Comparison of ENCODE assay signal across 8 cellular contexts in genomic region chr22:41446639-41447434, GRCh38. TPM values are rescaled to one million over a fixed set of nuclear protein-coding genes. Genes with fewer than 3 reads are reported as not detected.
DNase-seq lines count a peak whose midpoint lies in the region; ATAC-seq and TF ChIP-seq lines count a peak whose summit lies in the region.

Gene TOB2 (minus strand): TSS chr22:41446801. CDS start chr22:41437345, 9,456 bp downstream.

- peak within 1 kb of the TSS; percentile 82 for H3K4me3 Mint-ChIP-seq in activated naive CD4-positive, alpha-beta T cell treated with anti-CD3 and anti-CD28 coated beads, Interleukin-2, amount 10 ng/mL, durations not matched to agents 7 days and 5 days

- ATAC-seq in gastroesophageal sphincter, result peak; percentile 66

- H3K27me3 ChIP-seq in SK-N-SH (ENCODE audit: insufficient read depth), result no peaks in the 10 kb centered on the region
- H3K27me3 ChIP-seq in gastroesophageal sphincter, result no peaks in the 10 kb centered on the region

- DNase-seq in DMS79 treated with DMSO at 0.1 percent for 48 hours (lab: John Stamatoyannopoulos, UW), result peak; percentile 52
- DNase-seq in HCEC 1CT, result peak; percentile 97
- DNase-seq in NB4 (ENCODE audit: low read depth), result peak; percentile 96
- DNase-seq in SK-N-SH, result peak; percentile 80
- DNase-seq in activated naive CD4-positive, alpha-beta T cell treated with anti-CD3 and anti-CD28 coated beads, Interleukin-2, amount 10 ng/mL, durations not matched to agents 7 days and 5 days, result peak; percentile 94
- DNase-seq in non-pigmented ciliary epithelial cell (ENCODE audit: low read depth), result peak; percentile 77
- peak; percentile 77 to 98 (median 93) for DNase-seq in substantia nigra (lab: John Stamatoyannopoulos, UW)

- peak; percentile 92 for TF ChIP-seq POLR2A in NB4 (IDR thresholded peaks at IDR 0.05; ENCODE audit: extremely low read depth, insufficient read length)
- TF ChIP-seq POLR2A in gastroesophageal sphincter (IDR thresholded peaks at IDR 0.05), result peak; percentile 99

- no peaks in the 10 kb centered on the region for H3K9me3 Mint-ChIP-seq in activated naive CD4-positive, alpha-beta T cell treated with anti-CD3 and anti-CD28 coated beads, Interleukin-2, amount 10 ng/mL, durations not matched to agents 7 days and 5 days

- no peak for TF ChIP-seq RAD21 in SK-N-SH (IDR thresholded peaks at IDR 0.05; ENCODE audit: low read length)

- WGBS in SK-N-SH (ENCODE audit: low lambda C conversion rate), result 0% methylated on average over 8 of the region's 85 CpGs
- WGBS in gastroesophageal sphincter (ENCODE audit: low coverage in 1 of 2), 2 donors, result 0% methylated on average over 2 of the region's 85 CpGs; no CpG with 5 or more reads in 1 of the 2 donors

- H3K27me3 Mint-ChIP-seq in activated naive CD4-positive, alpha-beta T cell treated with anti-CD3 and anti-CD28 coated beads, Interleukin-2, amount 10 ng/mL, durations not matched to agents 7 days and 5 days, result no peaks in the 10 kb centered on the region

- no peaks in the 10 kb centered on the region for H3K9me2 ChIP-seq in SK-N-SH

- peaks cover 15% of the 10 kb centered on the region for H3K36me3 Mint-ChIP-seq in activated naive CD4-positive, alpha-beta T cell treated with anti-CD3 and anti-CD28 coated beads, Interleukin-2, amount 10 ng/mL, durations not matched to agents 7 days and 5 days

- peak within 1 kb of the TSS; percentile 94 for H3K4me2 ChIP-seq in SK-N-SH

- peak within 1 kb of the TSS; percentile 59; the same call in 1 of the 2 replicates for H2AFZ ChIP-seq in SK-N-SH (ENCODE audit: low read depth)

- H3F3A ChIP-seq in SK-N-SH (replicated peaks; ENCODE audit: insufficient read depth), result no peaks in the 10 kb centered on the region

- H3K9me3 ChIP-seq in SK-N-SH (no peaks in the 10 kb centered on the region), gastroesophageal sphincter (no peaks in the 10 kb centered on the region)

- peaks cover 7 to 8% of the 10 kb centered on the region in 2 experiments for H3K36me3 ChIP-seq in SK-N-SH (replicated peaks in 1 of 2; ENCODE audit: control insufficient read depth in 1 of 2, insufficient read depth in 2 of 2, low read length in 1 of 2)
- H3K36me3 ChIP-seq in gastroesophageal sphincter, result peaks cover 0 to 22% of the 10 kb centered on the region in 2 donors

- H3K4me1 Mint-ChIP-seq in activated naive CD4-positive, alpha-beta T cell treated with anti-CD3 and anti-CD28 coated beads, Interleukin-2, amount 10 ng/mL, durations not matched to agents 7 days and 5 days, result peaks cover 26% of the 10 kb centered on the region

- peaks cover 11% of the 10 kb centered on the region; the same call in 1 of the 2 replicates for H4K20me1 ChIP-seq in SK-N-SH (ENCODE audit: insufficient read depth)

- TF ChIP-seq CTCF in NB4 (IDR thresholded peaks at IDR 0.05; ENCODE audit: low read depth, low read length) (no peak), SK-N-SH (IDR thresholded peaks at IDR 0.05) (no peak), gastroesophageal sphincter (IDR thresholded peaks at IDR 0.05) (peak in 2 of 4 experiments; percentile 12 to 16)

- peak within 1 kb of the TSS; percentile 94 for H3K27ac Mint-ChIP-seq in activated naive CD4-positive, alpha-beta T cell treated with anti-CD3 and anti-CD28 coated beads, Interleukin-2, amount 10 ng/mL, durations not matched to agents 7 days and 5 days

- peak within 1 kb of the TSS; percentile 86 to 97 for H3K27ac ChIP-seq in SK-N-SH (ENCODE audit: low read depth in 2 of 2, low read length in 1 of 2)
- peak within 1 kb of the TSS; percentile 98 to 100 (median 100) for H3K27ac ChIP-seq in gastroesophageal sphincter
- peak within 1 kb of the TSS; percentile 97 for H3K27ac ChIP-seq in substantia nigra (ENCODE audit: low read depth, low read length, poor library complexity, severe bottlenecking)

- peaks cover 46% of the 10 kb centered on the region for H3K79me2 ChIP-seq in SK-N-SH (ENCODE audit: insufficient read depth)

- H3K4me3 ChIP-seq in NB4 (ENCODE audit: low read depth, low read length) (peak within 1 kb of the TSS; percentile 86), SK-N-SH (ENCODE audit: low read depth in 2 of 2, low read length in 1 of 2) (peak within 1 kb of the TSS; percentile 68 to 74), gastroesophageal sphincter (peak within 1 kb of the TSS; percentile 96 to 97)

- peak within 1 kb of the TSS; percentile 90 for H3K9ac ChIP-seq in SK-N-SH

- POLR2A ChIA-PET in SK-N-SH (lab: Yijun Ruan, JAX), result interaction anchor here (0.9 to 3.1 kb wide), 4 partner anchors 22 to 161 kb away, joined by 3 to 15 read pairs (median 6); partner anchors contain the start of genes ACO2, PHF5A and RANGAP1

- H3K4me1 ChIP-seq in SK-N-SH (ENCODE audit: control insufficient read depth in 1 of 2, insufficient read depth in 2 of 2, low read depth in 1 of 2, low read length in 1 of 2) (peaks cover 0 to 5% of the 10 kb centered on the region in 2 experiments; a peak in 2 of 4 replicates), gastroesophageal sphincter (peaks cover 0 to 34% (median 13%) of the 10 kb centered on the region in 3 donors)

- TF ChIP-seq EP300 in SK-N-SH (IDR thresholded peaks at IDR 0.05; ENCODE audit: borderline replicate concordance in 1 of 2, low read depth in 1 of 2, low read length in 1 of 2), result no peak
- no peak for TF ChIP-seq EP300 in gastroesophageal sphincter (IDR thresholded peaks at IDR 0.05)

- CTCF ChIA-PET in SK-N-SH (lab: Yijun Ruan, JAX), result interaction anchor here (1.4 to 1.7 kb wide), 2 partner anchors 43 to 97 kb away, joined by 3 to 5 read pairs; partner anchors contain the start of gene POLR3H
- CTCF ChIA-PET in activated naive CD4-positive, alpha-beta T cell treated with anti-CD3 and anti-CD28 coated beads, Interleukin-2, amount 10 ng/mL, durations not matched to agents 7 days and 5 days (lab: Charles Lee), result interaction anchor here (1.0 to 1.5 kb wide), 2 partner anchors 43 to 81 kb away, joined by 3 read pairs; no protein-coding TSS in a partner anchor

TF ChIP-seq in SK-N-SH, 30 proteins besides CTCF, POLR2A, EP300 and RAD21 (continues in another document):
- TF ChIP-seq REST (IDR thresholded peaks at IDR 0.05; ENCODE audit: low read depth, low read length) (no peak), FOXM1 (IDR thresholded peaks at IDR 0.05; ENCODE audit: low read depth) (no peak), SIN3A (IDR thresholded peaks at IDR 0.05; ENCODE audit: borderline replicate concordance, low read depth, low read length) (peak; percentile 95; the same call in 1 of the 2 replicates), MEF2A (IDR thresholded peaks at IDR 0.05; ENCODE audit: borderline replicate concordance, low read depth) (no peak), ZBTB33 (IDR thresholded peaks at IDR 0.05; ENCODE audit: borderline replicate concordance, low read depth) (0 out of 2 replicates have a peak, but pooled peaks have one; percentile 17), YY1 (IDR thresholded peaks at IDR 0.05; ENCODE audit: low read depth) (no peak), TAF1 (IDR thresholded peaks at IDR 0.05; ENCODE audit: borderline replicate concordance, low read depth, low read length) (peak; percentile 95), USF1 (IDR thresholded peaks at IDR 0.05; ENCODE audit: borderline replicate concordance, low read depth) (no peak), FOSL2 (IDR thresholded peaks at IDR 0.05; ENCODE audit: borderline replicate concordance, low read depth) (no peak)

RNA-seq across cellular contexts. Expression of gene TOB2, which starts in this region (rescaled TPM):
- polyA plus RNA-seq in SK-N-SH (2012; rRNA removed), result 6.2 and 8.3 TPM in 2 replicates
- polyA plus RNA-seq in SK-N-SH (2012; cell fraction: cytosol; rRNA removed), result 5.0 and 7.3 TPM in 2 replicates
- polyA plus RNA-seq in SK-N-SH (2012; cell fraction: nucleus; rRNA removed), result 7.2 and 8.6 TPM in 2 replicates
- 100 to 1,000 TPM in 1 of 4 donors, 10 to 100 TPM in 3; 59.3 to 163 (median 84.1) TPM for total RNA-seq in gastroesophageal sphincter

Comparison
In these comparisons a context has a peak if more than half of its experiments do, and no peak if none do; other contexts are left out.
1. Peak in every context shown above with its lines: DNase-seq, ATAC-seq, H3K4me3 ChIP-seq and H3K27ac ChIP-seq.